Comparison of ENCODE assay signal across 1 cellular context in the genomic region with DNA sequence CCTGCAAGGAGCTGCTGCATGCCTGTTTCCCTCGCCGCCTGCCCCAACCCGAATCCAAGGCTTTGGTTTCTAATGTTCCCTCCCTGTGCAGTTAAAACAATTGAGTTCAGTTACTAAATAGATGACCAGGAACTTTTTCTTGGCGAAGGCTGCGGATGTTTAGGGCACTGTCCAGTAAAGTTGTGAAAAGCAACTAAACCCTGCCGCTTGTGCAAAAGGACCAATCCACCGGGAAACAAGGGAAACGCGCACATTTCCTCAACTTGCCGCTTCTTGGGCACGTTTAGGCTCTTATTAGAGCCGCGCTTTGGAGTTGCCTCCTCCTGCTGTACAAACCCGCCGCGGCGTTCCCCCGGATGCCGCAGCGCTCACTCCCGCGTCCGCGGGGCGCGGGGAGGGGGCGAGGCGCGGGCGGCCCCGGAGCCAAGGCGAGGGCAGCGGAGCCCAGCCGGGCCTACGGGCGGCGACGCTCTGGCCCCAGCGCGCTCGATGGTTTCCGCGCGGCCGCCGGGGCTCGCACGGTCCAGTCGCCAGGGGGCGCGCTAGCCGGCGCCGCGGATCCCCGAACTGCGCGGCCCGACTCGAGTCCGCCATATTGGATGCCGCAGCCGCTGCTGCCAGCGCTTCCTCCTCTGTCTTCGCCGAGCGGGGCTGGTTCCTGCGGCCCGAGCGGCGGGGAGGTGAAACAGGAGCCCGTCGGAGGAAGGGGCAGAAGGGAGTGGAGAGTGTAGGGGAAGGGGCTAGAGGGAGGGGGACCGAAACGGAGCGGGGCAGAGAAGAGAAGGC.
TF ChIP-seq lines count a peak whose summit lies in the region.

Gene SCAF8 (plus strand): TSS at position 593 of the 786 bp plus-strand sequence. CDS start 485 bp downstream, outside the sequence.

TF ChIP-seq in HepG2, 621 proteins besides CTCF, POLR2A, EP300 and RAD21 (continued from another document):
- TF ChIP-seq, protein P1, sequence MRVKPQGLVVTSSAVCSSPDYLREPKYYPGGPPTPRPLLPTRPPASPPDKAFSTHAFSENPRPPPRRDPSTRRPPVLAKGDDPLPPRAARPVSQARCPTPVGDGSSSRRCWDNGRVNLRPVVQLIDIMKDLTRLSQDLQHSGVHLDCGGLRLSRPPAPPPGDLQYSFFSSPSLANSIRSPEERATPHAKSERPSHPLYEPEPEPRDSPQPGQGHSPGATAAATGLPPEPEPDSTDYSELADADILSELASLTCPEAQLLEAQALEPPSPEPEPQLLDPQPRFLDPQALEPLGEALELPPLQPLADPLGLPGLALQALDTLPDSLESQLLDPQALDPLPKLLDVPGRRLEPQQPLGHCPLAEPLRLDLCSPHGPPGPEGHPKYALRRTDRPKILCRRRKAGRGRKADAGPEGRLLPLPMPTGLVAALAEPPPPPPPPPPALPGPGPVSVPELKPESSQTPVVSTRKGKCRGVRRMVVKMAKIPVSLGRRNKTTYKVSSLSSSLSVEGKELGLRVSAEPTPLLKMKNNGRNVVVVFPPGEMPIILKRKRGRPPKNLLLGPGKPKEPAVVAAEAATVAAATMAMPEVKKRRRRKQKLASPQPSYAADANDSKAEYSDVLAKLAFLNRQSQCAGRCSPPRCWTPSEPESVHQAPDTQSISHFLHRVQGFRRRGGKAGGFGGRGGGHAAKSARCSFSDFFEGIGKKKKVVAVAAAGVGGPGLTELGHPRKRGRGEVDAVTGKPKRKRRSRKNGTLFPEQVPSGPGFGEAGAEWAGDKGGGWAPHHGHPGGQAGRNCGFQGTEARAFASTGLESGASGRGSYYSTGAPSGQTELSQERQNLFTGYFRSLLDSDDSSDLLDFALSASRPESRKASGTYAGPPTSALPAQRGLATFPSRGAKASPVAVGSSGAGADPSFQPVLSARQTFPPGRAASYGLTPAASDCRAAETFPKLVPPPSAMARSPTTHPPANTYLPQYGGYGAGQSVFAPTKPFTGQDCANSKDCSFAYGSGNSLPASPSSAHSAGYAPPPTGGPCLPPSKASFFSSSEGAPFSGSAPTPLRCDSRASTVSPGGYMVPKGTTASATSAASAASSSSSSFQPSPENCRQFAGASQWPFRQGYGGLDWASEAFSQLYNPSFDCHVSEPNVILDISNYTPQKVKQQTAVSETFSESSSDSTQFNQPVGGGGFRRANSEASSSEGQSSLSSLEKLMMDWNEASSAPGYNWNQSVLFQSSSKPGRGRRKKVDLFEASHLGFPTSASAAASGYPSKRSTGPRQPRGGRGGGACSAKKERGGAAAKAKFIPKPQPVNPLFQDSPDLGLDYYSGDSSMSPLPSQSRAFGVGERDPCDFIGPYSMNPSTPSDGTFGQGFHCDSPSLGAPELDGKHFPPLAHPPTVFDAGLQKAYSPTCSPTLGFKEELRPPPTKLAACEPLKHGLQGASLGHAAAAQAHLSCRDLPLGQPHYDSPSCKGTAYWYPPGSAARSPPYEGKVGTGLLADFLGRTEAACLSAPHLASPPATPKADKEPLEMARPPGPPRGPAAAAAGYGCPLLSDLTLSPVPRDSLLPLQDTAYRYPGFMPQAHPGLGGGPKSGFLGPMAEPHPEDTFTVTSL (CRISPR knock-in tag; IDR thresholded peaks at IDR 0.05; ENCODE audit: borderline replicate concordance) = peak; percentile 56; the same call in 1 of the 2 replicates
- TF ChIP-seq ZNF652 (CRISPR knock-in tag; IDR thresholded peaks at IDR 0.05; ENCODE audit: borderline replicate concordance, low read depth) (no peak), NR1H2 (CRISPR knock-in tag; IDR thresholded peaks at IDR 0.05; ENCODE audit: borderline replicate concordance, low read depth) (0 out of 2 replicates have a peak, but pooled peaks have one; percentile 76), PITX1 (CRISPR knock-in tag; IDR thresholded peaks at IDR 0.05) (no peak; the same call in 1 of the 2 replicates)
